ENCODE assay signal across 1 cellular context in the genomic region with DNA sequence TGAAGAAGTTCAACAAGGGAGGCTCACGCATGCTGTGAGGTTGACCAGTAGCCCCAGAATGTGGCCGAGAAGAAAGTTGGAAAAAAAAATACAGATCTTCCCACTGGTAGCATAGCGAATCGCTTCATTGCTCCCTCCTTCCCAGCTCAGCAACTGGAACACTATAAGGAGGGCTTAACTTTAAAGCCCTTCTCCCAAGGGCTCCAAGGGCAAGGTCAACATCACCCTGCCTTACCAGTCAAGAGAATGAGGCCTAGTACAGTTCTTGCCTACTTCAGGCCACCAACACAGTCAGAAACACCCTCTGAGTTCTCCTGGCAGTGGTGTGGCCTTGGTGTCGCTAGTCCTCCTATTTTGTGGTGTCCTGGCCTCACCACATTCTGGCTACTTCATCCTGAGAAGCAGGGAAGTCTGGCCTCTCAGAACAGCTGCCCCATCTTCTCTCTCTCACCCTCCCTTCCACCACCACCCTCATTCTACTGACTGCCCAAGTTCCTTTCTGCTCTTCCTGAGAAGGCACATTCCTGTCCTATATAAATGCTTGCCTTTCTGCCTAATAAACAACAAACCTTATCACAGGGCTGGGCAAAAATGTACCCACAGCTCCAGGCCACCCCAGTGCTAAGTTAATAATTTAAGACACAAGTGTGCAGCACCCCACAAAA.
TF ChIP-seq lines count a peak whose summit lies in the region.

No MANE protein-coding gene starts in this region.

TF ChIP-seq in HepG2, 621 proteins besides CTCF, POLR2A, EP300 and RAD21:
- TF ChIP-seq, protein P1, sequence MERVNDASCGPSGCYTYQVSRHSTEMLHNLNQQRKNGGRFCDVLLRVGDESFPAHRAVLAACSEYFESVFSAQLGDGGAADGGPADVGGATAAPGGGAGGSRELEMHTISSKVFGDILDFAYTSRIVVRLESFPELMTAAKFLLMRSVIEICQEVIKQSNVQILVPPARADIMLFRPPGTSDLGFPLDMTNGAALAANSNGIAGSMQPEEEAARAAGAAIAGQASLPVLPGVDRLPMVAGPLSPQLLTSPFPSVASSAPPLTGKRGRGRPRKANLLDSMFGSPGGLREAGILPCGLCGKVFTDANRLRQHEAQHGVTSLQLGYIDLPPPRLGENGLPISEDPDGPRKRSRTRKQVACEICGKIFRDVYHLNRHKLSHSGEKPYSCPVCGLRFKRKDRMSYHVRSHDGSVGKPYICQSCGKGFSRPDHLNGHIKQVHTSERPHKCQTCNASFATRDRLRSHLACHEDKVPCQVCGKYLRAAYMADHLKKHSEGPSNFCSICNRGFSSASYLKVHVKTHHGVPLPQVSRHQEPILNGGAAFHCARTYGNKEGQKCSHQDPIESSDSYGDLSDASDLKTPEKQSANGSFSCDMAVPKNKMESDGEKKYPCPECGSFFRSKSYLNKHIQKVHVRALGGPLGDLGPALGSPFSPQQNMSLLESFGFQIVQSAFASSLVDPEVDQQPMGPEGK (CRISPR knock-in tag; IDR thresholded peaks at IDR 0.05): no peak
- TF ChIP-seq ZNF619 (CRISPR knock-in tag; IDR thresholded peaks at IDR 0.05) (0 out of 2 replicates have a peak, but pooled peaks have one; percentile 33), ZNF260 (CRISPR knock-in tag; IDR thresholded peaks at IDR 0.05; ENCODE audit: borderline replicate concordance, low read depth) (no peak), MBNL3 (CRISPR knock-in tag; conservative IDR thresholded peaks at IDR 0.05) (no peak), ZNF350 (CRISPR knock-in tag; IDR thresholded peaks at IDR 0.05; ENCODE audit: borderline replicate concordance, low read depth) (peak; percentile 37; the same call in 1 of the 2 replicates), FOXJ3 (CRISPR knock-in tag; IDR thresholded peaks at IDR 0.05; ENCODE audit: borderline replicate concordance) (no peak), CREM (IDR thresholded peaks at IDR 0.05) (no peak), CREM (CRISPR knock-in tag; IDR thresholded peaks at IDR 0.05) (no peak), PCBP2 (optimal IDR thresholded peaks at IDR 0.05; ENCODE audit: low read depth, low read length, poor library complexity, severe bottlenecking) (no peak), TP53 (CRISPR knock-in tag; conservative IDR thresholded peaks at IDR 0.05) (no peak), BHLHE40 (IDR thresholded peaks at IDR 0.05; ENCODE audit: low read length) (no peak), FOXK2 (IDR thresholded peaks at IDR 0.05) (no peak), KLF13 (CRISPR knock-in tag; IDR thresholded peaks at IDR 0.05) (0 out of 2 replicates have a peak, but pooled peaks have one; percentile 44), TBL1XR1 (IDR thresholded peaks at IDR 0.05; ENCODE audit: borderline replicate concordance, low read length, partially characterized antibody) (no peak), HDAC1 (CRISPR knock-in tag; IDR thresholded peaks at IDR 0.05) (no peak), ZNF567 (CRISPR knock-in tag; IDR thresholded peaks at IDR 0.05; ENCODE audit: borderline replicate concordance) (0 out of 2 replicates have a peak, but pooled peaks have one; percentile 40), ZNF225 (CRISPR knock-in tag; IDR thresholded peaks at IDR 0.05) (peak; percentile 55; the same call in 1 of the 2 replicates), THAP11 (CRISPR knock-in tag; IDR thresholded peaks at IDR 0.05) (no peak), NFE2 (CRISPR knock-in tag; IDR thresholded peaks at IDR 0.05) (no peak), NFIB (CRISPR knock-in tag; IDR thresholded peaks at IDR 0.05; ENCODE audit: borderline replicate concordance) (no peak), CC2D1A (CRISPR knock-in tag; IDR thresholded peaks at IDR 0.05) (no peak), ZNF367 (CRISPR knock-in tag; IDR thresholded peaks at IDR 0.05; ENCODE audit: borderline replicate concordance) (no peak), SNAI1 (CRISPR knock-in tag; IDR thresholded peaks at IDR 0.05; ENCODE audit: borderline replicate concordance) (no peak), KAT2B (IDR thresholded peaks at IDR 0.05; ENCODE audit: borderline replicate concordance, low read depth, low read length) (no peak), MXD4 (CRISPR knock-in tag; IDR thresholded peaks at IDR 0.05) (no peak), JUNB (CRISPR knock-in tag; IDR thresholded peaks at IDR 0.05; ENCODE audit: borderline replicate concordance) (no peak), HHEX (CRISPR knock-in tag; IDR thresholded peaks at IDR 0.05) (peak; percentile 10; the same call in 1 of the 2 replicates), NFYC (CRISPR knock-in tag; IDR thresholded peaks at IDR 0.05) (no peak), ZMYM2 (CRISPR knock-in tag; IDR thresholded peaks at IDR 0.05) (no peak), SKI (IDR thresholded peaks at IDR 0.05; ENCODE audit: partially characterized antibody) (no peak)
- TF ChIP-seq, protein P2, sequence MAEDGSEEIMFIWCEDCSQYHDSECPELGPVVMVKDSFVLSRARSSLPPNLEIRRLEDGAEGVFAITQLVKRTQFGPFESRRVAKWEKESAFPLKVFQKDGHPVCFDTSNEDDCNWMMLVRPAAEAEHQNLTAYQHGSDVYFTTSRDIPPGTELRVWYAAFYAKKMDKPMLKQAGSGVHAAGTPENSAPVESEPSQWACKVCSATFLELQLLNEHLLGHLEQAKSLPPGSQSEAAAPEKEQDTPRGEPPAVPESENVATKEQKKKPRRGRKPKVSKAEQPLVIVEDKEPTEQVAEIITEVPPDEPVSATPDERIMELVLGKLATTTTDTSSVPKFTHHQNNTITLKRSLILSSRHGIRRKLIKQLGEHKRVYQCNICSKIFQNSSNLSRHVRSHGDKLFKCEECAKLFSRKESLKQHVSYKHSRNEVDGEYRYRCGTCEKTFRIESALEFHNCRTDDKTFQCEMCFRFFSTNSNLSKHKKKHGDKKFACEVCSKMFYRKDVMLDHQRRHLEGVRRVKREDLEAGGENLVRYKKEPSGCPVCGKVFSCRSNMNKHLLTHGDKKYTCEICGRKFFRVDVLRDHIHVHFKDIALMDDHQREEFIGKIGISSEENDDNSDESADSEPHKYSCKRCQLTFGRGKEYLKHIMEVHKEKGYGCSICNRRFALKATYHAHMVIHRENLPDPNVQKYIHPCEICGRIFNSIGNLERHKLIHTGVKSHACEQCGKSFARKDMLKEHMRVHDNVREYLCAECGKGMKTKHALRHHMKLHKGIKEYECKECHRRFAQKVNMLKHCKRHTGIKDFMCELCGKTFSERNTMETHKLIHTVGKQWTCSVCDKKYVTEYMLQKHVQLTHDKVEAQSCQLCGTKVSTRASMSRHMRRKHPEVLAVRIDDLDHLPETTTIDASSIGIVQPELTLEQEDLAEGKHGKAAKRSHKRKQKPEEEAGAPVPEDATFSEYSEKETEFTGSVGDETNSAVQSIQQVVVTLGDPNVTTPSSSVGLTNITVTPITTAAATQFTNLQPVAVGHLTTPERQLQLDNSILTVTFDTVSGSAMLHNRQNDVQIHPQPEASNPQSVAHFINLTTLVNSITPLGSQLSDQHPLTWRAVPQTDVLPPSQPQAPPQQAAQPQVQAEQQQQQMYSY (CRISPR knock-in tag; IDR thresholded peaks at IDR 0.05): no peak
- TF ChIP-seq, protein P3, sequence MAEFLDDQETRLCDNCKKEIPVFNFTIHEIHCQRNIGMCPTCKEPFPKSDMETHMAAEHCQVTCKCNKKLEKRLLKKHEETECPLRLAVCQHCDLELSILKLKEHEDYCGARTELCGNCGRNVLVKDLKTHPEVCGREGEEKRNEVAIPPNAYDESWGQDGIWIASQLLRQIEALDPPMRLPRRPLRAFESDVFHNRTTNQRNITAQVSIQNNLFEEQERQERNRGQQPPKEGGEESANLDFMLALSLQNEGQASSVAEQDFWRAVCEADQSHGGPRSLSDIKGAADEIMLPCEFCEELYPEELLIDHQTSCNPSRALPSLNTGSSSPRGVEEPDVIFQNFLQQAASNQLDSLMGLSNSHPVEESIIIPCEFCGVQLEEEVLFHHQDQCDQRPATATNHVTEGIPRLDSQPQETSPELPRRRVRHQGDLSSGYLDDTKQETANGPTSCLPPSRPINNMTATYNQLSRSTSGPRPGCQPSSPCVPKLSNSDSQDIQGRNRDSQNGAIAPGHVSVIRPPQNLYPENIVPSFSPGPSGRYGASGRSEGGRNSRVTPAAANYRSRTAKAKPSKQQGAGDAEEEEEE (CRISPR knock-in tag; IDR thresholded peaks at IDR 0.05; ENCODE audit: borderline replicate concordance): no peak
- TF ChIP-seq, protein P4, sequence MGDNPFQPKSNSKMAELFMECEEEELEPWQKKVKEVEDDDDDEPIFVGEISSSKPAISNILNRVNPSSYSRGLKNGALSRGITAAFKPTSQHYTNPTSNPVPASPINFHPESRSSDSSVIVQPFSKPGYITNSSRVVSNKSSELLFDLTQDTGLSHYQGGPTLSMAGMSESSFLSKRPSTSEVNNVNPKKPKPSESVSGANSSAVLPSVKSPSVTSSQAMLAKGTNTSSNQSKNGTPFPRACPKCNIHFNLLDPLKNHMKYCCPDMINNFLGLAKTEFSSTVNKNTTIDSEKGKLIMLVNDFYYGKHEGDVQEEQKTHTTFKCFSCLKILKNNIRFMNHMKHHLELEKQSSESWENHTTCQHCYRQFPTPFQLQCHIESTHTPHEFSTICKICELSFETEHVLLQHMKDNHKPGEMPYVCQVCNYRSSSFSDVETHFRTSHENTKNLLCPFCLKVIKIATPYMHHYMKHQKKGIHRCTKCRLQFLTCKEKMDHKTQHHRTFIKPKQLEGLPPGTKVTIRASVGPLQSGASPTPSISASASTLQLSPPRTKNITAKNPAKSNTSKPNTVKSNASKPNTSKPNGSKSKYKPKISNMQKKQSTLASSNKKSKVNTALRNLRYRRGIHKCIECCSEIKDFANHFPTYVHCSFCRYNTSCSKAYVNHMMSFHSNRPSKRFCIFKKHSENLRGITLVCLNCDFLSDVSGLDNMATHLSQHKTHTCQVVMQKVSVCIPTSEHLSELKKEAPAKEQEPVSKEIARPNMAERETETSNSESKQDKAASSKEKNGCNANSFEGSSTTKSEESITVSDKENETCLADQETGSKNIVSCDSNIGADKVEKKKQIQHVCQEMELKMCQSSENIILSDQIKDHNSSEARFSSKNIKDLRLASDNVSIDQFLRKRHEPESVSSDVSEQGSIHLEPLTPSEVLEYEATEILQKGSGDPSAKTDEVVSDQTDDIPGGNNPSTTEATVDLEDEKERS (CRISPR knock-in tag; IDR thresholded peaks at IDR 0.05): no peak
- TF ChIP-seq, protein P5, sequence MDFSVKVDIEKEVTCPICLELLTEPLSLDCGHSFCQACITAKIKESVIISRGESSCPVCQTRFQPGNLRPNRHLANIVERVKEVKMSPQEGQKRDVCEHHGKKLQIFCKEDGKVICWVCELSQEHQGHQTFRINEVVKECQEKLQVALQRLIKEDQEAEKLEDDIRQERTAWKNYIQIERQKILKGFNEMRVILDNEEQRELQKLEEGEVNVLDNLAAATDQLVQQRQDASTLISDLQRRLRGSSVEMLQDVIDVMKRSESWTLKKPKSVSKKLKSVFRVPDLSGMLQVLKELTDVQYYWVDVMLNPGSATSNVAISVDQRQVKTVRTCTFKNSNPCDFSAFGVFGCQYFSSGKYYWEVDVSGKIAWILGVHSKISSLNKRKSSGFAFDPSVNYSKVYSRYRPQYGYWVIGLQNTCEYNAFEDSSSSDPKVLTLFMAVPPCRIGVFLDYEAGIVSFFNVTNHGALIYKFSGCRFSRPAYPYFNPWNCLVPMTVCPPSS (IDR thresholded peaks at IDR 0.05): no peak
- TF ChIP-seq, protein P6, sequence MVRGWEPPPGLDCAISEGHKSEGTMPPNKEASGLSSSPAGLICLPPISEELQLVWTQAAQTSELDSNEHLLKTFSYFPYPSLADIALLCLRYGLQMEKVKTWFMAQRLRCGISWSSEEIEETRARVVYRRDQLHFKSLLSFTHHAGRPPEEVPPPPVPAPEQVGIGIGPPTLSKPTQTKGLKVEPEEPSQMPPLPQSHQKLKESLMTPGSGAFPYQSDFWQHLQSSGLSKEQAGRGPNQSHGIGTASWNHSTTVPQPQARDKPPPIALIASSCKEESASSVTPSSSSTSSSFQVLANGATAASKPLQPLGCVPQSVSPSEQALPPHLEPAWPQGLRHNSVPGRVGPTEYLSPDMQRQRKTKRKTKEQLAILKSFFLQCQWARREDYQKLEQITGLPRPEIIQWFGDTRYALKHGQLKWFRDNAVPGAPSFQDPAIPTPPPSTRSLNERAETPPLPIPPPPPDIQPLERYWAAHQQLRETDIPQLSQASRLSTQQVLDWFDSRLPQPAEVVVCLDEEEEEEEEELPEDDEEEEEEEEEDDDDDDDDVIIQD (CRISPR knock-in tag; IDR thresholded peaks at IDR 0.05; ENCODE audit: low read depth): no peak
- TF ChIP-seq, protein P7, sequence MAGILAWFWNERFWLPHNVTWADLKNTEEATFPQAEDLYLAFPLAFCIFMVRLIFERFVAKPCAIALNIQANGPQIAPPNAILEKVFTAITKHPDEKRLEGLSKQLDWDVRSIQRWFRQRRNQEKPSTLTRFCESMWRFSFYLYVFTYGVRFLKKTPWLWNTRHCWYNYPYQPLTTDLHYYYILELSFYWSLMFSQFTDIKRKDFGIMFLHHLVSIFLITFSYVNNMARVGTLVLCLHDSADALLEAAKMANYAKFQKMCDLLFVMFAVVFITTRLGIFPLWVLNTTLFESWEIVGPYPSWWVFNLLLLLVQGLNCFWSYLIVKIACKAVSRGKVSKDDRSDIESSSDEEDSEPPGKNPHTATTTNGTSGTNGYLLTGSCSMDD (CRISPR knock-in tag; IDR thresholded peaks at IDR 0.05): no peak
- TF ChIP-seq, protein P8, sequence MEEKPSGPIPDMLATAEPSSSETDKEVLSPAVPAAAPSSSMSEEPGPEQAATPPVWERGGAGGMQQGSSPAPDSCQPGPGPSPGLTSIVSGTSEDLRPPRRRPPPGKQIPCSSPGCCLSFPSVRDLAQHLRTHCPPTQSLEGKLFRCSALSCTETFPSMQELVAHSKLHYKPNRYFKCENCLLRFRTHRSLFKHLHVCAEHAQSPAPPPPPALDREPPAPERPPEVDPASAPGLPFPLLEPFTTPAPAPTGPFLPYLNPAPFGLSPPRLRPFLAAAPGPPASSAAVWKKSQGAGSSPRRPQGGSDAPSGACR (CRISPR knock-in tag; IDR thresholded peaks at IDR 0.05): no peak
TF ChIP-seq in HepG2: peak in this region for 6.
